ENCODE assay signal across 16 cellular contexts in genomic region chr16:29757950-29758466, GRCh38. TPM values are rescaled to one million over a fixed set of nuclear protein-coding genes. Genes with fewer than 3 reads are reported as not detected.
DNase-seq lines count a peak whose midpoint lies in the region; ATAC-seq and TF ChIP-seq lines count a peak whose summit lies in the region.
"Had no signal": no experiment of that assay in that cellular context is flagged by ENCODE, and none has a peak within 500 bp of the region (broad histone marks: within the 10 kb centered on the region; RNA-seq: fewer than 3 reads in every experiment).

No MANE protein-coding gene starts in this region.

- H3K36me3 ChIP-seq in breast epithelium = no peaks in the 10 kb centered on the region
- H3K36me3 ChIP-seq in liver (ENCODE audit: control insufficient read depth in 4 of 4, insufficient read depth in 3 of 4, low read depth in 1 of 4, low read length in 3 of 4) = no peaks in the 10 kb centered on the region
- no peaks in the 10 kb centered on the region for H3K36me3 ChIP-seq in esophagus squamous epithelium

- H3K4me3 Mint-ChIP-seq in MCF 10A (ENCODE audit: unreplicated experiment) (no peak overlapping the region), type B pancreatic cell (no peak overlapping the region)
- H3K4me3 Mint-ChIP-seq: activated CD4-positive, alpha-beta T cell treated with anti-CD3 and anti-CD28 coated beads, Interleukin-2, amount 10 ng/mL, durations not matched to agents 24 days and 14 days had no signal

- TF ChIP-seq RAD21 in liver (IDR thresholded peaks at IDR 0.05) = peak; percentile 23 to 32

- TF ChIP-seq CTCF in MCF 10A (IDR thresholded peaks at IDR 0.05; ENCODE audit: unreplicated experiment) (no peak), breast epithelium (IDR thresholded peaks at IDR 0.05) (no peak), astrocyte of the spinal cord (IDR thresholded peaks at IDR 0.05; ENCODE audit: low read depth, low read length) (no peak), liver (IDR thresholded peaks at IDR 0.05; ENCODE audit: low read depth, low read length, missing input control) (peak; percentile 32), type B pancreatic cell (conservative IDR thresholded peaks at IDR 0.05) (peak; percentile 27), esophagus squamous epithelium (IDR thresholded peaks at IDR 0.05) (no peak)

- no peak overlapping the region for H3K27ac ChIP-seq in breast epithelium
- H3K27ac ChIP-seq in liver (ENCODE audit: low read depth in 1 of 2, low read length in 2 of 2) = peak overlapping the region; percentile 38 to 69
- H3K27ac ChIP-seq in esophagus squamous epithelium = no peak overlapping the region

- no peak overlapping the region for H3K9ac ChIP-seq in liver (ENCODE audit: low read depth in 1 of 2, low read length in 2 of 2)

- POLR2A ChIA-PET in MCF 10A (lab: Yijun Ruan, JAX) = no interaction called here

- H3K36me3 Mint-ChIP-seq in MCF 10A (ENCODE audit: insufficient read depth, unreplicated experiment) (no peaks in the 10 kb centered on the region), type B pancreatic cell (no peaks in the 10 kb centered on the region)

- intact Hi-C loops in MCF 10A (cut with micrococcal nuclease) = no loop called here
- intact Hi-C loops in breast epithelium (cut with DNase I; ENCODE audit: low total_unique reads) = no loop called here
- intact Hi-C loops in esophagus squamous epithelium (cut with DNase I) = no loop called here

- ATAC-seq in HG03442 (IDR thresholded peaks at IDR 0.05; ENCODE audit: unreplicated experiment) = no peak

- no peaks in the 10 kb centered on the region for H3K4me1 ChIP-seq in breast epithelium
- peaks cover 6 to 50% (median 35%) of the 10 kb centered on the region in 4 donors for H3K4me1 ChIP-seq in liver (ENCODE audit: control insufficient read depth in 4 of 4, insufficient read depth in 4 of 4, low read length in 3 of 4)
- H3K4me1 ChIP-seq in esophagus squamous epithelium = no peaks in the 10 kb centered on the region

- in situ Hi-C loops in astrocyte of the spinal cord (cut with HindIII; ENCODE audit: low sequenced_read_pairs) = no loop called here

- no peaks in the 10 kb centered on the region for H3K4me1 Mint-ChIP-seq in MCF 10A (ENCODE audit: insufficient read depth, unreplicated experiment)
- peaks cover 12% of the 10 kb centered on the region for H3K4me1 Mint-ChIP-seq in type B pancreatic cell (ENCODE audit: unreplicated experiment)

- H3K27me3 ChIP-seq in breast epithelium (no peaks in the 10 kb centered on the region), liver (ENCODE audit: control insufficient read depth in 4 of 4, insufficient read depth in 4 of 4, low read length in 3 of 4) (no peaks in the 10 kb centered on the region), esophagus squamous epithelium (peaks cover 0 to 5% (median 0%) of the 10 kb centered on the region in 4 donors)

- H3K27me3 Mint-ChIP-seq in MCF 10A (ENCODE audit: insufficient read depth, unreplicated experiment) = no peaks in the 10 kb centered on the region
- H3K27me3 Mint-ChIP-seq in type B pancreatic cell = no peaks in the 10 kb centered on the region
- H3K27me3 Mint-ChIP-seq: activated CD4-positive, alpha-beta T cell treated with anti-CD3 and anti-CD28 coated beads, Interleukin-2, amount 10 ng/mL, durations not matched to agents 24 days and 14 days had no signal

- CTCF ChIA-PET in MCF 10A (lab: Yijun Ruan, JAX) = interaction anchor here (0.6 to 1.1 kb wide), 2 partner anchors 12 to 23 kb away, joined by 3 read pairs; no protein-coding TSS in a partner anchor

- H3K27ac Mint-ChIP-seq in MCF 10A (ENCODE audit: low read depth, unreplicated experiment) = peak overlapping the region; percentile 27
- peak overlapping the region; percentile 34 for H3K27ac Mint-ChIP-seq in type B pancreatic cell
- H3K27ac Mint-ChIP-seq: activated CD4-positive, alpha-beta T cell treated with anti-CD3 and anti-CD28 coated beads, Interleukin-2, amount 10 ng/mL, durations not matched to agents 24 days and 14 days had no signal

- H3K9me3 ChIP-seq in breast epithelium (no peaks in the 10 kb centered on the region), liver (ENCODE audit: control insufficient read depth in 4 of 4, low read length in 3 of 4) (no peaks in the 10 kb centered on the region), esophagus squamous epithelium (no peaks in the 10 kb centered on the region)

- TF ChIP-seq POLR2A in breast epithelium (IDR thresholded peaks at IDR 0.05) (no peak), esophagus squamous epithelium (IDR thresholded peaks at IDR 0.05) (no peak)

- no peak overlapping the region for H3K4me3 ChIP-seq in breast epithelium
- H3K4me3 ChIP-seq in astrocyte of the spinal cord (ENCODE audit: low read depth, low read length) = no peak overlapping the region
- H3K4me3 ChIP-seq in liver (ENCODE audit: low read depth in 1 of 3, low read length in 3 of 3) = no peak overlapping the region
- H3K4me3 ChIP-seq in esophagus squamous epithelium = no peak overlapping the region

- no TSS peak for BruUV-seq in MCF 10A (replicated peaks; lab: Mats Ljungman, UMichigan)

- no peaks in the 10 kb centered on the region for H3K9me3 Mint-ChIP-seq in MCF 10A (ENCODE audit: unreplicated experiment)
- no peaks in the 10 kb centered on the region for H3K9me3 Mint-ChIP-seq in type B pancreatic cell
- H3K9me3 Mint-ChIP-seq: activated CD4-positive, alpha-beta T cell treated with anti-CD3 and anti-CD28 coated beads, Interleukin-2, amount 10 ng/mL, durations not matched to agents 24 days and 14 days had no signal

- DNase-seq in MCF 10A (ENCODE audit: unreplicated experiment) (no peak), breast epithelium (ENCODE audit: low spot score in 2 of 2) (no peak), astrocyte of the spinal cord (ENCODE audit: low read depth, low spot score) (peak; percentile 36), type B pancreatic cell (ENCODE audit: extremely low spot score, unreplicated experiment) (no peak), esophagus squamous epithelium (lab: John Stamatoyannopoulos, UW) (no peak)
- DNase-seq in activated CD8-positive, alpha-beta memory T cell treated with anti-CD3 and anti-CD28 coated beads, Interleukin-2, amount 50 U/mL, for 4 hours = no peak
- DNase-seq: 8988T; activated CD4-positive, alpha-beta T cell treated with anti-CD3 and anti-CD28 coated beads, Interleukin-2, amount 10 ng/mL, durations not matched to agents 24 days and 14 days; activated naive CD4-positive, alpha-beta T cell treated with Interleukin-2 at 50 U/mL for 16 hours; effector memory CD4-positive, alpha-beta T cell; GDM1; NCI-H2171 treated with DMSO at 0.1 percent for 48 hours had no signal

- 49% methylated on average over 6 of the region's 6 CpGs for WGBS in liver
- WGBS in esophagus squamous epithelium, 2 donors = 67 to 75% methylated on average over 6 of the region's 6 CpGs

TF ChIP-seq in liver, 16 proteins besides CTCF, POLR2A, EP300 and RAD21 (continues in another document):
- TF ChIP-seq HNF4A (conservative IDR thresholded peaks at IDR 0.05) (peak; percentile 81 to 89), ZBTB33 (IDR thresholded peaks at IDR 0.05) (no peak), EGR1 (IDR thresholded peaks at IDR 0.05; ENCODE audit: low read depth in 2 of 2) (no peak), SP1 (IDR thresholded peaks at IDR 0.05) (peak; percentile 84), ATF3 (IDR thresholded peaks at IDR 0.05) (peak; percentile 92), TAF1 (conservative IDR thresholded peaks at IDR 0.05) (no peak)

RNA-seq across cellular contexts. Expression of gene C16orf54, which starts 12.2 kb away (rescaled TPM):
- total RNA-seq in MCF 10A (2022) (not detected in 2 replicates), breast epithelium (1 to 10 TPM in 2 of 3 donors, under 1 TPM in 1; 0.66 to 2.1 (median 1.8) TPM), liver (1 to 10 TPM; 1.3 to 2.4 TPM), type B pancreatic cell (ENCODE audit: low replicate concordance) (2.1 and 3.3 TPM in 2 replicates), esophagus squamous epithelium (1 to 10 TPM in 3 of 4 donors, under 1 TPM in 1; 0.13 to 3.4 (median 1.6) TPM)
- under 1 TPM; 0.38 to 0.42 TPM for polyA plus RNA-seq in liver
- total RNA-seq: pulmonary artery endothelial cell, SK-MEL-5 had no signal

RNA-seq across cellular contexts. Expression of gene ZG16, which starts 20.0 kb away (rescaled TPM):
- total RNA-seq in MCF 10A (2022) (not detected in 2 replicates), breast epithelium (under 1 TPM in 1 of 3 donors, not detected in 2; 0.33 TPM), liver (1 to 10 TPM in 1 of 2 donors, under 1 TPM in 1; 0.19 to 2.7 TPM), type B pancreatic cell (ENCODE audit: low replicate concordance) (0.85 and 1.5 TPM in 2 replicates), esophagus squamous epithelium (not detected)
- 1 to 10 TPM in 1 of 2 donors, under 1 TPM in 1; 0.68 to 2.8 TPM for polyA plus RNA-seq in liver
- total RNA-seq: activated CD4-positive, alpha-beta T cell treated with anti-CD3 and anti-CD28 coated beads, Interleukin-2, amount 10 ng/mL, durations not matched to agents 24 days and 14 days; pulmonary artery endothelial cell; SK-MEL-5 had no signal

RNA-seq across cellular contexts. Expression of gene KIF22, which starts 32.5 kb away (rescaled TPM):
- total RNA-seq in MCF 10A (2022) (36.3 and 53.8 TPM in 2 replicates), breast epithelium (10 to 100 TPM; 16.3 to 50.2 (median 22.3) TPM), liver (10 to 100 TPM; 15.0 to 80.1 TPM), type B pancreatic cell (ENCODE audit: low replicate concordance) (54.8 and 112 TPM in 2 replicates), esophagus squamous epithelium (10 to 100 TPM; 31.0 to 46.3 (median 37.6) TPM)
- 10 to 100 TPM; 39.9 to 58.7 TPM for polyA plus RNA-seq in liver

RNA-seq across cellular contexts. Expression of gene MAZ, which starts 48.3 kb away (rescaled TPM):
- total RNA-seq in MCF 10A (2022) (185 and 194 TPM in 2 replicates), breast epithelium (10 to 100 TPM; 49.3 to 61.9 (median 60.0) TPM), liver (100 to 1,000 TPM in 1 of 2 donors, 10 to 100 TPM in 1; 28.4 to 272 TPM), type B pancreatic cell (ENCODE audit: low replicate concordance) (207 and 294 TPM in 2 replicates), esophagus squamous epithelium (10 to 100 TPM; 87.0 to 99.0 (median 97.3) TPM)
- polyA plus RNA-seq in liver = 10 to 100 TPM; 16.0 to 61.7 TPM

RNA-seq across cellular contexts. Expression of gene PRRT2, which starts 54.0 kb away (rescaled TPM):
- total RNA-seq in MCF 10A (2022) (0.42 and 0.96 TPM in 2 replicates), breast epithelium (1 to 10 TPM; 2.9 to 3.9 (median 3.5) TPM), liver (under 1 TPM; 0.09 to 0.59 TPM), type B pancreatic cell (ENCODE audit: low replicate concordance) (1.4 and 15.1 TPM in 2 replicates), esophagus squamous epithelium (1 to 10 TPM in 1 of 4 donors, under 1 TPM in 2, not detected in 1; 0.40 to 1.9 (median 0.53) TPM)
- polyA plus RNA-seq in liver = under 1 TPM; 0.16 to 0.28 TPM
- total RNA-seq: SK-MEL-5 had no signal

Comparison
In these comparisons a context has a peak if more than half of its experiments do, and no peak if none do; other contexts are left out.
1. CTCF ChIP-seq: peak in liver (single experiment) and type B pancreatic cell (single experiment); none in MCF 10A (single experiment), breast epithelium (0 of 3), astrocyte of the spinal cord (single experiment) and esophagus squamous epithelium (0 of 6).
2. H3K27ac ChIP-seq: peak in liver (2 of 2); none in breast epithelium (0 of 2) and esophagus squamous epithelium (0 of 4).